Comparison of ENCODE assay signal across 11 cellular contexts in the genomic region with DNA sequence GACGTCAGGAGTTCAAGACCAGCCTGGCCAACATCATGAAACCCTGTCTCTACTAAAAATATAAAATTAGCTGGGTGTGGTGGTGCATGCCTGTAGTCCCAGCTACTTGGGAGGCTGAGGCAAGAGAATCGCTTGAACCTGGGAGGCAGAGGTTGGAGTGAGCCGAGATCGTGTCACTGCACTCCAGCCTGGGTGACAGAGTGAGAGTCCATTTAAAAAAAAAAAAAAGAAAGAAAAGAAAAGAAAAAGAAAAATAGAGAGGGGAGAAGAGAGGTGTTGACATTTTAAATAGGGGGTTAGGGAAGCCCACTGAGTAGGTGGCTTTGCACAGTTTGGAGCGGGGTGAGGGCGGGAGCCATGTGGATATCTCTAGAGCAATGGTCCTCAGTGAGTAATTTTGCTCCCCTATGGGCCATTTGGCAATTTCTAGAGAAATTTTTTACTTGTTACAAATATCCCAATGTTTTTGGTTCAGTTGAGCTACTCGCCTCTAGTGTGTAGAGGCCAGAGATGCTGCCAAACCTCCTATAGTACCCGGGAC. TPM values are rescaled to one million over a fixed set of nuclear protein-coding genes. Genes with fewer than 3 reads are reported as not detected.
DNase-seq lines count a peak whose midpoint lies in the region; ATAC-seq and TF ChIP-seq lines count a peak whose summit lies in the region.
"Not testable (repeated sequence)": the region's sequence is repeated elsewhere in the genome, so short reads cannot be mapped to it uniquely, and the experiment has no call there.
"Had no signal": no experiment of that assay in that cellular context is flagged by ENCODE, and none has a peak within 500 bp of the region (broad histone marks: within the 10 kb centered on the region; RNA-seq: fewer than 3 reads in every experiment).

No MANE protein-coding gene starts in this region.

- not testable (repeated sequence) for TF ChIP-seq CTCF in 22Rv1 (IDR thresholded peaks at IDR 0.05); ascending aorta (IDR thresholded peaks at IDR 0.05); gastroesophageal sphincter (IDR thresholded peaks at IDR 0.05); lower lobe of right lung (IDR thresholded peaks at IDR 0.05); sigmoid colon (IDR thresholded peaks at IDR 0.05); tibial artery (IDR thresholded peaks at IDR 0.05)

- intact Hi-C loops in ascending aorta (cut with DNase I): loop anchor here (1.0 to 5.0 kb wide), 2 partner anchors 71 to 128 kb away; a partner anchor contains a TSS
- intact Hi-C loops in lower lobe of right lung (cut with DNase I): not testable (repeated sequence)
- intact Hi-C loops in sigmoid colon (cut with DNase I): loop anchor here (5.0 kb wide), 1 partner anchor 73 kb away; no protein-coding TSS in a partner anchor
- intact Hi-C loops in tibial artery (cut with DNase I; ENCODE audit: low total_unique reads): loop anchor here (5.0 kb wide), 1 partner anchor 42 kb away; no protein-coding TSS in a partner anchor

- not testable (repeated sequence) for H3K27me3 ChIP-seq in ascending aorta; gastroesophageal sphincter; lower lobe of right lung (ENCODE audit: low read depth); sigmoid colon; tibial artery

- not testable (repeated sequence) for H3K36me3 ChIP-seq in ascending aorta, gastroesophageal sphincter, lower lobe of right lung, sigmoid colon
- H3K36me3 ChIP-seq in tibial artery: peaks cover 6 to 14% (median 13%) of the 10 kb centered on the region in 3 donors

- ATAC-seq in gastroesophageal sphincter, lower lobe of right lung: not testable (repeated sequence)

- TF ChIP-seq EP300 in gastroesophageal sphincter (IDR thresholded peaks at IDR 0.05); sigmoid colon (IDR thresholded peaks at IDR 0.05): not testable (repeated sequence)

- WGBS in gastroesophageal sphincter (ENCODE audit: low coverage in 1 of 2), 2 donors: 80 to 83% methylated on average over 7 to 8 of the region's 8 CpGs
- WGBS in sigmoid colon, 2 donors: 91 to 95% methylated on average over 8 of the region's 8 CpGs

- peak overlapping the region; percentile 92 for H3K27ac ChIP-seq in 22Rv1
- peak overlapping the region; percentile 94 to 99 for H3K27ac ChIP-seq in ascending aorta
- peak overlapping the region; percentile 93 for H3K27ac ChIP-seq in cingulate gyrus (ENCODE audit: low read depth, low read length)
- H3K27ac ChIP-seq in gastroesophageal sphincter: peak overlapping the region in 3 of 4 donors; percentile 95 to 97 (median 96)
- not testable (repeated sequence) for H3K27ac ChIP-seq in lower lobe of right lung
- H3K27ac ChIP-seq in sigmoid colon: peak overlapping the region; percentile 82 to 95 (median 88)
- H3K27ac ChIP-seq in tibial artery: peak overlapping the region; percentile 90 to 96

- not testable (repeated sequence) for H3K9me3 ChIP-seq in ascending aorta, gastroesophageal sphincter, lower lobe of right lung, sigmoid colon, tibial artery

- DNase-seq in ascending aorta (ENCODE audit: low spot score in 2 of 2); lower lobe of right lung; sigmoid colon; tibial artery: not testable (repeated sequence)

- not testable (repeated sequence) for TF ChIP-seq POLR2A in gastroesophageal sphincter (IDR thresholded peaks at IDR 0.05); sigmoid colon (IDR thresholded peaks at IDR 0.05)

- peaks cover 16 to 54% of the 10 kb centered on the region in 2 donors for H3K4me1 ChIP-seq in ascending aorta
- peaks cover 0 to 89% (median 19%) of the 10 kb centered on the region in 3 donors for H3K4me1 ChIP-seq in gastroesophageal sphincter
- peaks cover 40% of the 10 kb centered on the region for H3K4me1 ChIP-seq in lower lobe of right lung
- H3K4me1 ChIP-seq in sigmoid colon: peaks cover 0 to 36% (median 29%) of the 10 kb centered on the region in 4 donors
- H3K4me1 ChIP-seq in tibial artery: peaks cover 0 to 74% (median 62%) of the 10 kb centered on the region in 4 donors

- H3K4me3 ChIP-seq in ascending aorta (peak overlapping the region in 1 of 2 donors; percentile 76), gastroesophageal sphincter (peak overlapping the region in 1 of 2 donors; percentile 73), lower lobe of right lung (peak overlapping the region; percentile 62), tibial artery (peak overlapping the region; percentile 65 to 78)
- H3K4me3 ChIP-seq in sigmoid colon: not testable (repeated sequence)

RNA-seq across cellular contexts. Expression of a gene that starts 2.7 kb away (rescaled TPM):
- 251 TPM for total RNA-seq in ascending aorta
- 10 to 100 TPM; 18.6 to 45.8 (median 30.5) TPM for total RNA-seq in gastroesophageal sphincter
- 33.6 TPM for total RNA-seq in lower lobe of right lung
- total RNA-seq in sigmoid colon: 10 to 100 TPM in 1 of 4 donors, 1 to 10 TPM in 3; 3.5 to 18.6 (median 6.7) TPM
- polyA plus RNA-seq in sigmoid colon: 10 to 100 TPM in 1 of 3 donors, under 1 TPM in 2; 0.23 to 11.1 (median 0.60) TPM
- total RNA-seq: HFFc6 had no signal
- polyA plus RNA-seq: CD4-positive, CD25-positive, alpha-beta regulatory T cell had no signal

RNA-seq across cellular contexts. Expression of a gene that starts 16.4 kb away (rescaled TPM):
- total RNA-seq in ascending aorta (not detected), gastroesophageal sphincter (not detected), lower lobe of right lung (2.0 TPM), sigmoid colon (not detected)
- polyA plus RNA-seq in sigmoid colon: 1 to 10 TPM in 1 of 3 donors, not detected in 2; 2.9 TPM
- total RNA-seq: CD4-positive, CD25-positive, alpha-beta regulatory T cell; H4; HFFc6; HT1080 had no signal
- polyA plus RNA-seq: CD4-positive, CD25-positive, alpha-beta regulatory T cell had no signal

RNA-seq across cellular contexts. Expression of a gene that starts 29.6 kb away (rescaled TPM):
- total RNA-seq in ascending aorta (not detected), gastroesophageal sphincter (not detected), lower lobe of right lung (2.8 TPM), sigmoid colon (not detected)
- 1 to 10 TPM in 1 of 3 donors, not detected in 2; 7.6 TPM for polyA plus RNA-seq in sigmoid colon
- total RNA-seq: CD4-positive, CD25-positive, alpha-beta regulatory T cell; H4; HFFc6; HT1080 had no signal
- polyA plus RNA-seq: CD4-positive, CD25-positive, alpha-beta regulatory T cell had no signal
